Comparison of ENCODE assay signal across 9 cellular contexts in the genomic region with DNA sequence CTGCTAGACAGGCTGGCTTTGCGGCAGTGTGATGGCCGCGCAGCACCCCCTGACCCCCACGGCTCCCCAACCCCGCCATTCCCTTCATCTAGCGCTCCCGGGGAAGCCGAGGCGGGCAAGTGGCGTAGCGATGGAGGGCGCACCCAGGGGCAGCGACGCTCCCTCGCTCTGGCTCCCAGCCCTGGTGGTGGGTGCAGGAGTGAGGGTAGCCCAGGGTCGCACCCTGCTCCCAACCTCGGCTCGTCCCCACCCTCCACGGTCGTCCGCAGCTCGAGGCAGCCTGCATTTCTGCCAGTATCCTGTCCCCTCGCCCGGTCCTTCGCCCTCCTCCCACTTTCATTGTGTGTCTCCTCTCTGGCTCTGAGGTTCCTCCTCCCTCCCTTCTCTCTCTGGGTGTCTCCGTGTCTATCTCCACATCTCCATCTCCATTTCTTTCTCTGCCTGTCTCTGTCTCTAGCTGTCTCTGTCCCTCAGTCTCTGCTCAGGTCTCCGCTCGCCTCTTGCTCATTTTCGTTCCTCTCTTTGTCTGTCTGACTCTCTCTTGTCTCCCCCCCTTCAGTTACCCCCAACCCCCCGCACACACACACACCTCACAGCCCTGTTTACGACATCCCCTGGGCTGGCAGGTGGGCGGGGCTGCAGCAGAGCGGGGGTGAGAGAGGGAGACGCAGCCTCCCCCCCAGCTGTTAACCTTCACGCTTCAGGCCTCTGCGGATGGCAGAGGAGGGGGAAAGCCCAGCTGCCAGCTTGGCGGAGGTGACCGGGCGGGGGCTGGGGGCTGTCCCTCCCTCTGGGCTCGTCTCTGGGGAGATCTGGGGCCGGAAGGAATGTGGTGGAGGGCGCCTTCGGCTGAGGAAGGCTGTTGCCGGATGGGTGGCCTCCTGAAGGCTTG. TPM values are rescaled to one million over a fixed set of nuclear protein-coding genes. Genes with fewer than 3 reads are reported as not detected.
A peak's percentile ranks its signal among the peaks of the same experiment; 100 is the strongest.
DNase-seq lines count a peak whose midpoint lies in the region; ATAC-seq and TF ChIP-seq lines count a peak whose summit lies in the region.
"Had no signal": no experiment of that assay in that cellular context is flagged by ENCODE, and none has a peak within 500 bp of the region (broad histone marks: within the 10 kb centered on the region; RNA-seq: fewer than 3 reads in every experiment).

No MANE protein-coding gene starts in this region.

- no peak overlapping the region for H2AFZ ChIP-seq in PC-9

- H3K9me3 ChIP-seq in PC-9 (ENCODE audit: insufficient read depth, low read depth), result no peaks in the 10 kb centered on the region
- no peaks in the 10 kb centered on the region for H3K9me3 ChIP-seq in iPS DF 6.9 (ENCODE audit: control insufficient read depth, insufficient read depth, low read length)

- CTCF ChIA-PET in GM10248 (lab: Yijun Ruan, JAX), result interaction anchor here (0.6 to 12.8 kb wide), 7 partner anchors 7 to 222 kb away, joined by 3 to 150 read pairs (median 3); no protein-coding TSS in a partner anchor
- CTCF ChIA-PET in HEK293T (lab: Yijun Ruan, JAX), result interaction anchor here (0.7 to 0.9 kb wide), 2 partner anchors 96 to 1554 kb away, joined by 3 read pairs; no protein-coding TSS in a partner anchor
- CTCF ChIA-PET in PC-9 (lab: Charles Lee), result interaction anchor here (0.8 kb wide), 1 partner anchor 18 kb away, joined by 3 read pairs; no protein-coding TSS in a partner anchor
- CTCF ChIA-PET in activated naive CD4-positive, alpha-beta T cell treated with anti-CD3 and anti-CD28 coated beads, Interleukin-2, amount 10 ng/mL, durations not matched to agents 7 days and 5 days (lab: Charles Lee), result interaction anchor here (1.3 to 2.6 kb wide), 2 partner anchors 19 kb away, joined by 6 to 11 read pairs; no protein-coding TSS in a partner anchor

- BruUV-seq in PC-9 (replicated peaks; lab: Mats Ljungman, UMichigan), result no TSS peak

- no peak for TF ChIP-seq CTCF in GM10248 (IDR thresholded peaks at IDR 0.05; ENCODE audit: control extremely low read depth, extremely low read depth, low read depth, missing control alignments)
- no peak for TF ChIP-seq CTCF in PC-9 (conservative IDR thresholded peaks at IDR 0.05)

- H3K36me3 ChIP-seq in PC-9 (ENCODE audit: low read depth), result no peaks in the 10 kb centered on the region
- H3K36me3 ChIP-seq in iPS DF 6.9 (ENCODE audit: control insufficient read depth, insufficient read depth, low read length), result no peaks in the 10 kb centered on the region

- no peaks in the 10 kb centered on the region for H3K9me2 ChIP-seq in PC-9 (ENCODE audit: insufficient read depth)

- intact Hi-C loops in PC-9 (cut with micrococcal nuclease; ENCODE audit: unreplicated experiment), result loop anchor here (2.0 kb wide), 1 partner anchor 38 kb away; no protein-coding TSS in a partner anchor

- no peak for ATAC-seq in HG03045 (IDR thresholded peaks at IDR 0.05; ENCODE audit: unreplicated experiment)
- ATAC-seq in GM18519 (IDR thresholded peaks at IDR 0.05; ENCODE audit: low FRiP score, unreplicated experiment), result no peak

- H3K4me3 Mint-ChIP-seq in activated naive CD4-positive, alpha-beta T cell treated with anti-CD3 and anti-CD28 coated beads, Interleukin-2, amount 10 ng/mL, durations not matched to agents 7 days and 5 days, result peak overlapping the region; percentile 37

- H3K4me2 ChIP-seq in PC-9, result peak overlapping the region; percentile 72

- H3K4me3 ChIP-seq in PC-9, result peak overlapping the region; percentile 38; the same call in 1 of the 2 replicates
- H3K4me3 ChIP-seq in iPS DF 6.9 (ENCODE audit: low read length), result peak overlapping the region; percentile 29; the same call in 1 of the 2 replicates

- H4K20me1 ChIP-seq in PC-9 (ENCODE audit: insufficient read depth), result no peaks in the 10 kb centered on the region

- DNase-seq in GM10248 (ENCODE audit: extremely low spot score) (peak; percentile 81), HEK293T (ENCODE audit: extremely low spot score) (no peak), PC-9 (no peak), iPS DF 6.9 (ENCODE audit: low read depth, low spot score) (no peak)
- peak; percentile 60 for DNase-seq in activated naive CD4-positive, alpha-beta T cell treated with anti-CD3 and anti-CD28 coated beads, Interleukin-2, amount 10 ng/mL, durations not matched to agents 7 days and 5 days
- DNase-seq in stimulated activated CD4-positive, alpha-beta T cell treated with anti-CD3 and anti-CD28 coated beads, Interleukin-12 subunit alpha, Interleukin-12 subunit beta, amount 100 ng/mL, for 4 hours, result peak; percentile 64

- H3K27me3 Mint-ChIP-seq in activated naive CD4-positive, alpha-beta T cell treated with anti-CD3 and anti-CD28 coated beads, Interleukin-2, amount 10 ng/mL, durations not matched to agents 7 days and 5 days, result peaks cover 91% of the 10 kb centered on the region

- H3K27me3 ChIP-seq in PC-9 (ENCODE audit: insufficient read depth, low read depth) (peaks cover 21% of the 10 kb centered on the region), iPS DF 6.9 (ENCODE audit: control insufficient read depth, insufficient read depth, low read length) (peaks cover 24% of the 10 kb centered on the region)

- H3K79me2 ChIP-seq in PC-9 (ENCODE audit: low read depth), result no peaks in the 10 kb centered on the region

- no peaks in the 10 kb centered on the region for H3K36me3 Mint-ChIP-seq in activated naive CD4-positive, alpha-beta T cell treated with anti-CD3 and anti-CD28 coated beads, Interleukin-2, amount 10 ng/mL, durations not matched to agents 7 days and 5 days

- H3K27ac ChIP-seq in PC-9 (no peak overlapping the region), iPS DF 6.9 (ENCODE audit: low read length) (no peak overlapping the region)

- no peak overlapping the region for H3K27ac Mint-ChIP-seq in activated naive CD4-positive, alpha-beta T cell treated with anti-CD3 and anti-CD28 coated beads, Interleukin-2, amount 10 ng/mL, durations not matched to agents 7 days and 5 days

- H3K4me1 Mint-ChIP-seq in activated naive CD4-positive, alpha-beta T cell treated with anti-CD3 and anti-CD28 coated beads, Interleukin-2, amount 10 ng/mL, durations not matched to agents 7 days and 5 days, result peaks cover 27% of the 10 kb centered on the region

- H3K4me1 ChIP-seq in PC-9 (replicated peaks; ENCODE audit: insufficient read depth) (peaks cover 27% of the 10 kb centered on the region), iPS DF 6.9 (ENCODE audit: control insufficient read depth, insufficient read depth, low read length) (peaks cover 8% of the 10 kb centered on the region)

- H3K9me3 Mint-ChIP-seq in activated naive CD4-positive, alpha-beta T cell treated with anti-CD3 and anti-CD28 coated beads, Interleukin-2, amount 10 ng/mL, durations not matched to agents 7 days and 5 days, result no peaks in the 10 kb centered on the region

- WGBS in iPS DF 6.9 (ENCODE audit: insufficient coverage, insufficient read length), result no CpG with 5 or more reads among the region's 44 CpGs

- POLR2A ChIA-PET in GM10248 (lab: Yijun Ruan, JAX) (interaction anchor here (0.6 to 1.1 kb wide), 3 partner anchors 29 to 148 kb away, joined by 3 to 5 read pairs (median 4); no protein-coding TSS in a partner anchor), HEK293T (lab: Yijun Ruan, JAX) (interaction anchor here (1.1 to 1.9 kb wide), 3 partner anchors 12 to 186 kb away, joined by 3 to 7 read pairs (median 4); partner anchors contain the start of gene UBE2D2), PC-9 (lab: Charles Lee; ENCODE audit: unreplicated experiment) (interaction anchor here (1.1 kb wide), 1 partner anchor 130 kb away, joined by 6 read pairs; no protein-coding TSS in a partner anchor)

- peaks cover 13% of the 10 kb centered on the region; the same call in 1 of the 2 replicates for H3F3A ChIP-seq in PC-9 (ENCODE audit: insufficient read depth, low read depth)

TF ChIP-seq in HEK293T, 16 proteins besides CTCF, POLR2A, EP300 and RAD21:
- TF ChIP-seq FOXM1 (IDR thresholded peaks at IDR 0.05; ENCODE audit: borderline replicate concordance) (0 out of 2 replicates have a peak, but pooled peaks have one; percentile 5), FOXK2 (IDR thresholded peaks at IDR 0.05) (no peak), CTBP1 (IDR thresholded peaks at IDR 0.05; ENCODE audit: borderline replicate concordance) (peak; percentile 73; the same call in 1 of the 2 replicates)

RNA-seq across cellular contexts. Expression of gene PSD2, which starts 48.7 kb away (rescaled TPM):
- total RNA-seq in PC-9 (2021), result 0.07 and 0.08 TPM in 2 replicates
- total RNA-seq: dermis microvascular lymphatic vessel endothelial cell had no signal

Comparison
In these comparisons a context has a peak if more than half of its experiments do, and no peak if none do; other contexts are left out.
1. DNase-seq: peak in GM10248 (single experiment), activated naive CD4-positive, alpha-beta T cell treated with anti-CD3 and anti-CD28 coated beads, Interleukin-2, amount 10 ng/mL, durations not matched to agents 7 days and 5 days (single experiment) and stimulated activated CD4-positive, alpha-beta T cell treated with anti-CD3 and anti-CD28 coated beads, Interleukin-12 subunit alpha, Interleukin-12 subunit beta, amount 100 ng/mL, for 4 hours (single experiment); none in HEK293T (single experiment), PC-9 (0 of 2) and iPS DF 6.9 (single experiment).